In genomic region chr13:40063278-40063698, GRCh38 we compare ENCODE assay signal across 1 cellular context.
TF ChIP-seq lines count a peak whose summit lies in the region.

No MANE protein-coding gene starts in this region.

TF ChIP-seq in SK-N-SH treated with all-trans-retinoic acid at 6 μM for 48 hours, 23 proteins besides CTCF, POLR2A, EP300 and RAD21 (continued from another document):
- TF ChIP-seq PATZ1 (CRISPR knock-in tag; IDR thresholded peaks at IDR 0.05; ENCODE audit: borderline replicate concordance) (peak; percentile 84), TCF4 (CRISPR knock-in tag; IDR thresholded peaks at IDR 0.05; ENCODE audit: borderline replicate concordance) (peak; percentile 70; the same call in 1 of the 2 replicates), TSHZ2 (CRISPR knock-in tag; IDR thresholded peaks at IDR 0.05) (peak; percentile 91), CSDC2 (CRISPR knock-in tag; IDR thresholded peaks at IDR 0.05) (0 out of 2 replicates have a peak, but pooled peaks have one; percentile 44), ZFP3 (CRISPR knock-in tag; IDR thresholded peaks at IDR 0.05) (no peak), ZNF565 (CRISPR knock-in tag; conservative IDR thresholded peaks at IDR 0.05; ENCODE audit: low read depth) (no peak), ZC3H10 (CRISPR knock-in tag; IDR thresholded peaks at IDR 0.05) (peak; percentile 93)
